1 cellular context compared by ENCODE assay signal in the genomic region with DNA sequence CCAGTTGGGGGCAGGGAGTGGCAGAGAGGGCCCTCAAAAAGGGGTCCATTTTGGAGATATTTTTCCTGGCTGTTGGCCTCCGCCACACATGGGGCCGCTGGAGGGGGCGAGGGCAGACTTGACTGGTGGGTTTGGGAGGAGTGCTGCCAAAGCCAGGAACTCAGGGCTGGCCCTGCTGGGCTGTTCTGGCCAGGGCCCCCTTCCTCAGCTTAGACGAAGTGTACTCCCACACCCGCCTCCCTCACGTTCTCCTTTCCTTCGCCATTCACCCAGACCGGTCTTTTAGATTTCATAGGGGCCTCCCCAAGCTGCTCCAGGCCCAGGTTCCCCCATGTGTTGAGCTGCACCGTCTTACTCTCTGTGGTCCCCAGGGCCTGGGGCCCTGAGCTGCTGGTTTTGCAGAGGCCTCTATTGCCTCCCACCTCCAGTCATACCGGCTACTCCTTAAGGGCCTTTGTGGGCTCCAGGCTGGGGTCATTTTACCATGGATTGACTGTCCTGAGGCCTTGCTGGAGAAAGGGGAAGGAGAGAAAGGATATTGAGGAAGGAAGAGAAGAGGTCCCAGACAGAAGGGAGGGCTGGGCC.
TF ChIP-seq lines count a peak whose summit lies in the region.

No MANE protein-coding gene starts in this region.

TF ChIP-seq in IMR-90, 13 proteins besides CTCF, POLR2A, EP300 and RAD21:
- no peak for TF ChIP-seq RFX5 (IDR thresholded peaks at IDR 0.05; ENCODE audit: low read depth, low read length)
- TF ChIP-seq CHD1 (IDR thresholded peaks at IDR 0.05; ENCODE audit: low read depth, low read length), result no peak
- no peak for TF ChIP-seq MAFK (IDR thresholded peaks at IDR 0.05; ENCODE audit: low read depth, low read length)
- TF ChIP-seq FOS (IDR thresholded peaks at IDR 0.05; ENCODE audit: low read depth, low read length), result no peak
- TF ChIP-seq RCOR1 (IDR thresholded peaks at IDR 0.05; ENCODE audit: insufficient replicate concordance, low read length), result no peak
- TF ChIP-seq MXI1 (IDR thresholded peaks at IDR 0.05; ENCODE audit: borderline replicate concordance, low read depth, low read length), result no peak
- TF ChIP-seq, protein P1, sequence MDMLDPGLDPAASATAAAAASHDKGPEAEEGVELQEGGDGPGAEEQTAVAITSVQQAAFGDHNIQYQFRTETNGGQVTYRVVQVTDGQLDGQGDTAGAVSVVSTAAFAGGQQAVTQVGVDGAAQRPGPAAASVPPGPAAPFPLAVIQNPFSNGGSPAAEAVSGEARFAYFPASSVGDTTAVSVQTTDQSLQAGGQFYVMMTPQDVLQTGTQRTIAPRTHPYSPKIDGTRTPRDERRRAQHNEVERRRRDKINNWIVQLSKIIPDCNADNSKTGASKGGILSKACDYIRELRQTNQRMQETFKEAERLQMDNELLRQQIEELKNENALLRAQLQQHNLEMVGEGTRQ (IDR thresholded peaks at IDR 0.05; ENCODE audit: low read depth, low read length), result no peak
- TF ChIP-seq BHLHE40 (IDR thresholded peaks at IDR 0.05; ENCODE audit: low read depth, low read length), result no peak
- TF ChIP-seq, protein P2, sequence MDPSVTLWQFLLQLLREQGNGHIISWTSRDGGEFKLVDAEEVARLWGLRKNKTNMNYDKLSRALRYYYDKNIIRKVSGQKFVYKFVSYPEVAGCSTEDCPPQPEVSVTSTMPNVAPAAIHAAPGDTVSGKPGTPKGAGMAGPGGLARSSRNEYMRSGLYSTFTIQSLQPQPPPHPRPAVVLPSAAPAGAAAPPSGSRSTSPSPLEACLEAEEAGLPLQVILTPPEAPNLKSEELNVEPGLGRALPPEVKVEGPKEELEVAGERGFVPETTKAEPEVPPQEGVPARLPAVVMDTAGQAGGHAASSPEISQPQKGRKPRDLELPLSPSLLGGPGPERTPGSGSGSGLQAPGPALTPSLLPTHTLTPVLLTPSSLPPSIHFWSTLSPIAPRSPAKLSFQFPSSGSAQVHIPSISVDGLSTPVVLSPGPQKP (IDR thresholded peaks at IDR 0.05; ENCODE audit: borderline replicate concordance, low read depth, low read length), result no peak
- TF ChIP-seq CEBPB (IDR thresholded peaks at IDR 0.05; ENCODE audit: low read depth, low read length), result no peak
- TF ChIP-seq NFE2L2 (IDR thresholded peaks at IDR 0.05; ENCODE audit: low read depth, low read length), result no peak
- TF ChIP-seq SMC3 (IDR thresholded peaks at IDR 0.05; ENCODE audit: low read depth, low read length), result no peak
